Comparison of ENCODE assay signal across 15 cellular contexts in genomic region chr2:85854897-85855296, GRCh38. TPM values are rescaled to one million over a fixed set of nuclear protein-coding genes. Genes with fewer than 3 reads are reported as not detected.
DNase-seq lines count a peak whose midpoint lies in the region; ATAC-seq lines count a peak whose summit lies in the region.
"Had no signal": no experiment of that assay in that cellular context is flagged by ENCODE, and none has a peak within 500 bp of the region (broad histone marks: within the 10 kb centered on the region; RNA-seq: fewer than 3 reads in every experiment).

No MANE protein-coding gene starts in this region.

- no peak for ATAC-seq in natural killer cell treated with Interleukin-12 subunit alpha and Interleukin-12 subunit beta and Interleukin-15 and Interleukin-18, amount 100 ng/mL, for 72 hours

- H3K27ac Mint-ChIP-seq in IgD-negative memory B cell: peak overlapping the region; percentile 99 to 100 (median 99)
- peak overlapping the region; percentile 99 for H3K27ac Mint-ChIP-seq in activated naive CD8-positive, alpha-beta T cell
- peak overlapping the region; percentile 98 to 99 for H3K27ac Mint-ChIP-seq in natural killer cell treated with Interleukin-12 subunit alpha and Interleukin-12 subunit beta and Interleukin-15 and Interleukin-18, amount 100 ng/mL, for 72 hours
- H3K27ac Mint-ChIP-seq: HFFc6, neural progenitor cell had no signal

- peaks cover 55 to 60% (median 55%) of the 10 kb centered on the region in 3 donors for H3K4me1 Mint-ChIP-seq in IgD-negative memory B cell
- peaks cover 62% of the 10 kb centered on the region for H3K4me1 Mint-ChIP-seq in activated naive CD8-positive, alpha-beta T cell (ENCODE audit: low read depth)
- peaks cover 73 to 75% of the 10 kb centered on the region in 2 donors for H3K4me1 Mint-ChIP-seq in natural killer cell treated with Interleukin-12 subunit alpha and Interleukin-12 subunit beta and Interleukin-15 and Interleukin-18, amount 100 ng/mL, for 72 hours (ENCODE audit: low read depth in 2 of 2)
- H3K4me1 Mint-ChIP-seq: neural progenitor cell had no signal

- peaks cover 20% of the 10 kb centered on the region for H3K36me3 Mint-ChIP-seq in IgD-negative memory B cell
- peaks cover 20% of the 10 kb centered on the region for H3K36me3 Mint-ChIP-seq in activated naive CD8-positive, alpha-beta T cell
- H3K36me3 Mint-ChIP-seq in natural killer cell treated with Interleukin-12 subunit alpha and Interleukin-12 subunit beta and Interleukin-15 and Interleukin-18, amount 100 ng/mL, for 72 hours: peaks cover 34% of the 10 kb centered on the region

- H3K9me3 Mint-ChIP-seq in IgD-negative memory B cell: peaks cover 3 to 11% (median 5%) of the 10 kb centered on the region in 3 donors
- peaks cover 9% of the 10 kb centered on the region for H3K9me3 Mint-ChIP-seq in activated naive CD8-positive, alpha-beta T cell (ENCODE audit: low read depth)
- peaks cover 5% of the 10 kb centered on the region for H3K9me3 Mint-ChIP-seq in natural killer cell treated with Interleukin-12 subunit alpha and Interleukin-12 subunit beta and Interleukin-15 and Interleukin-18, amount 100 ng/mL, for 72 hours
- H3K9me3 Mint-ChIP-seq: HFFc6, neural progenitor cell had no signal

- H3K27me3 Mint-ChIP-seq in IgD-negative memory B cell: no peaks in the 10 kb centered on the region
- H3K27me3 Mint-ChIP-seq in activated naive CD8-positive, alpha-beta T cell: no peaks in the 10 kb centered on the region
- H3K27me3 Mint-ChIP-seq in natural killer cell treated with Interleukin-12 subunit alpha and Interleukin-12 subunit beta and Interleukin-15 and Interleukin-18, amount 100 ng/mL, for 72 hours: no peaks in the 10 kb centered on the region

- peak overlapping the region; percentile 49 to 92 (median 88) for H3K4me3 Mint-ChIP-seq in IgD-negative memory B cell
- H3K4me3 Mint-ChIP-seq in activated naive CD8-positive, alpha-beta T cell: peak overlapping the region; percentile 11
- H3K4me3 Mint-ChIP-seq in natural killer cell treated with Interleukin-12 subunit alpha and Interleukin-12 subunit beta and Interleukin-15 and Interleukin-18, amount 100 ng/mL, for 72 hours: peak overlapping the region; percentile 92
- H3K4me3 Mint-ChIP-seq: HFFc6, neural progenitor cell had no signal

- DNase-seq in activated CD8-positive, alpha-beta memory T cell treated with anti-CD3 and anti-CD28 coated beads for 24 hours: peak; percentile 52
- no peak for DNase-seq in activated CD8-positive, alpha-beta memory T cell treated with anti-CD3 and anti-CD28 coated beads, Interleukin-2, amount 50 U/mL, for 48 hours
- DNase-seq in natural killer cell treated with Interleukin-12 subunit alpha and Interleukin-12 subunit beta and Interleukin-15 and Interleukin-18, amount 100 ng/mL, for 72 hours (ENCODE audit: low spot score): no peak
- DNase-seq in amygdala (lab: John Stamatoyannopoulos, UW) (no peak), AML-193 (lab: John Stamatoyannopoulos, UW) (no peak), AG08396 (ENCODE audit: low spot score) (no peak)
- DNase-seq: Caco-2, HFFc6, mammary epithelial cell, NCI-H1436, NCI-H774, SK-N-SH had no signal

RNA-seq across cellular contexts. Expression of gene ST3GAL5, which starts 33.9 kb away (rescaled TPM):
- 38.2 TPM for polyA plus RNA-seq in IgD-negative memory B cell
- 10 to 100 TPM; 28.9 to 31.8 TPM for total RNA-seq in natural killer cell treated with Interleukin-12 subunit alpha and Interleukin-12 subunit beta and Interleukin-15 and Interleukin-18, amount 100 ng/mL, for 72 hours

Comparison
In these comparisons a context has a peak if more than half of its experiments do, and no peak if none do; other contexts are left out.
1. H3K4me3 Mint-ChIP-seq: peak in every context shown above with its lines; median percentile 92 in natural killer cell treated with Interleukin-12 subunit alpha and Interleukin-12 subunit beta and Interleukin-15 and Interleukin-18, amount 100 ng/mL, for 72 hours; 88 in IgD-negative memory B cell; 11 in activated naive CD8-positive, alpha-beta T cell.